Comparison of ENCODE assay signal across 24 cellular contexts in genomic region chr1:235614442-235614954, GRCh38. TPM values are rescaled to one million over a fixed set of nuclear protein-coding genes. Genes with fewer than 3 reads are reported as not detected.
"Had no signal": no experiment of that assay in that cellular context is flagged by ENCODE, and none has a peak within 500 bp of the region (broad histone marks: within the 10 kb centered on the region; RNA-seq: fewer than 3 reads in every experiment).

No MANE protein-coding gene starts in this region.

- H3K79me2 ChIP-seq: hepatocyte had no signal

- H3K4me3 ChIP-seq: colonic mucosa, hepatocyte, psoas muscle, spleen, thoracic aorta, transverse colon had no signal

- H3K27me3 ChIP-seq: colonic mucosa, hepatocyte, neutrophil, spleen, transverse colon had no signal

- H3K36me3 ChIP-seq: colonic mucosa, neutrophil, spleen, thoracic aorta, transverse colon had no signal

- H3K4me3 Mint-ChIP-seq: naive thymus-derived CD4-positive, alpha-beta T cell; nephron progenitor cell; stimulated activated naive B cell treated with anti-CD40 and anti-IgM and Interleukin-4, amounts not matched to agents 10 μg/mL and 1 μg/mL and 100 μg/mL, for 72 hours; stimulated activated naive CD8-positive, alpha-beta T cell treated with anti-CD3 and anti-CD28 coated beads, Interleukin-15, amount 100 ng/mL, for 72 hours had no signal

- H3K27ac ChIP-seq: colonic mucosa, neutrophil, psoas muscle, spleen, thoracic aorta had no signal

- H3K36me3 Mint-ChIP-seq: naive thymus-derived CD4-positive, alpha-beta T cell; stimulated activated naive B cell treated with anti-CD40 and anti-IgM and Interleukin-4, amounts not matched to agents 10 μg/mL and 1 μg/mL and 100 μg/mL, for 72 hours had no signal

- DNase-seq: colonic mucosa; dermis blood vessel endothelial cell; erythroblast; foreskin melanocyte; left colon; naive thymus-derived CD4-positive, alpha-beta T cell; nephron progenitor cell; psoas muscle; retina; spleen; stimulated activated CD4-positive, alpha-beta T cell treated with anti-CD3 and anti-CD28 coated beads, Interleukin-15, amount 100 ng/mL, for 24 hours; stimulated activated CD4-positive, alpha-beta T cell treated with anti-CD3 and anti-CD28 coated beads, Interleukin-1b, Interleukin-23, amount 100 ng/mL, for 48 hours; stimulated activated CD4-positive, alpha-beta T cell treated with anti-CD3 and anti-CD28 coated beads, Interleukin-4, amount 100 ng/mL, for 24 hours; stimulated activated naive B cell treated with anti-CD40 and anti-IgM and Interleukin-4, amounts not matched to agents 10 μg/mL and 1 μg/mL and 100 μg/mL, for 72 hours; stimulated activated naive CD8-positive, alpha-beta T cell treated with anti-CD3 and anti-CD28 coated beads, Interleukin-15, amount 100 ng/mL, for 72 hours; transverse colon had no signal

- H3K9me3 ChIP-seq: colonic mucosa, neutrophil, psoas muscle, spleen, thoracic aorta, transverse colon had no signal

- H3K4me1 ChIP-seq: colonic mucosa, psoas muscle, spleen had no signal

- ATAC-seq: naive thymus-derived CD4-positive, alpha-beta T cell; psoas muscle; sciatic nerve; stimulated activated naive B cell treated with anti-CD40 and anti-IgM and Interleukin-4, amounts not matched to agents 10 μg/mL and 1 μg/mL and 100 μg/mL, for 72 hours; stimulated activated naive CD8-positive, alpha-beta T cell treated with anti-CD3 and anti-CD28 coated beads, Interleukin-15, amount 100 ng/mL, for 72 hours had no signal

- H2AFZ ChIP-seq: hepatocyte had no signal

- H3K9me3 Mint-ChIP-seq: naive thymus-derived CD4-positive, alpha-beta T cell; nephron progenitor cell; stimulated activated naive B cell treated with anti-CD40 and anti-IgM and Interleukin-4, amounts not matched to agents 10 μg/mL and 1 μg/mL and 100 μg/mL, for 72 hours; stimulated activated naive CD8-positive, alpha-beta T cell treated with anti-CD3 and anti-CD28 coated beads, Interleukin-15, amount 100 ng/mL, for 72 hours had no signal

- H3K27ac Mint-ChIP-seq: naive thymus-derived CD4-positive, alpha-beta T cell; stimulated activated naive B cell treated with anti-CD40 and anti-IgM and Interleukin-4, amounts not matched to agents 10 μg/mL and 1 μg/mL and 100 μg/mL, for 72 hours had no signal

- H3K4me2 ChIP-seq: hepatocyte had no signal

- H3K4me1 Mint-ChIP-seq: naive thymus-derived CD4-positive, alpha-beta T cell; stimulated activated naive B cell treated with anti-CD40 and anti-IgM and Interleukin-4, amounts not matched to agents 10 μg/mL and 1 μg/mL and 100 μg/mL, for 72 hours; stimulated activated naive CD8-positive, alpha-beta T cell treated with anti-CD3 and anti-CD28 coated beads, Interleukin-15, amount 100 ng/mL, for 72 hours had no signal

RNA-seq across cellular contexts. Expression of gene GNG4, which starts 35.1 kb away (rescaled TPM):
- total RNA-seq: endothelial cell of umbilical vein, psoas muscle, subcutaneous adipose tissue, ureter had no signal
- polyA plus RNA-seq: liver; naive thymus-derived CD4-positive, alpha-beta T cell had no signal
